In the genomic region with DNA sequence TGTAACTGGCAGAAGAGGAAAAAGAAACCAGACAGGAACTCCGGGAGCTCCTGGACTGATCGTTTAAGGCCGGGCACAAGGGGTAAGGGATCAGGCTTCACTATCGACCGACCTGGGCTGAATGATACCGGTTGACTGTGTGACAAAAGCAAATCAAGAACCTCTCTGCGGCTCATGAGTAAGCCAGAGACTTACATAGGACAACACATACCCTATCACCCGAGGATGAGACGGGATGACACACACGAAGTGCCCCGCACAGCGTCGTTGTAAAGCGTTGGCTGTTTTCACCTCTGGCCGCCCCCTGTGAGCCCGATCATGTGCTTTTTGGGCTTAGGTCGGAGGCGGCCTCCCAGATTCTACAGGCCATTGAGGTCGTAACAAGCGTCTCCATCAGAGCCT, we compare ENCODE assay signal across 8 cellular contexts. TPM values are rescaled to one million over a fixed set of nuclear protein-coding genes. Genes with fewer than 3 reads are reported as not detected.
DNase-seq lines count a peak whose midpoint lies in the region; ATAC-seq lines count a peak whose summit lies in the region.

No MANE protein-coding gene starts in this region.

- peaks cover 33 to 44% (median 39%) of the 10 kb centered on the region in 3 donors for H3K4me1 Mint-ChIP-seq in naive B cell
- H3K4me1 Mint-ChIP-seq in stimulated activated naive CD8-positive, alpha-beta T cell treated with anti-CD3 and anti-CD28 coated beads, Interleukin-15, amount 100 ng/mL, for 72 hours = peaks cover 38% of the 10 kb centered on the region

- ATAC-seq in GM18909 (IDR thresholded peaks at IDR 0.05; ENCODE audit: poor library complexity, unreplicated experiment) = peak; percentile 13
- ATAC-seq in naive B cell (ENCODE audit: low read depth in 2 of 2) = peak; percentile 23 to 29
- peak; percentile 86 for ATAC-seq in stimulated activated naive CD8-positive, alpha-beta T cell treated with anti-CD3 and anti-CD28 coated beads, Interleukin-15, amount 100 ng/mL, for 72 hours

- peak; percentile 49 for DNase-seq in HK-2 (ENCODE audit: unreplicated experiment)
- DNase-seq in activated CD4-positive, alpha-beta T cell treated with anti-CD3 and anti-CD28 coated beads, Interleukin-2, amount 50 U/mL, for 1 hour = peak; percentile 63
- peak; percentile 64 for DNase-seq in effector CD4-positive, alpha-beta T cell
- DNase-seq in naive B cell = no peak
- DNase-seq in stimulated activated naive CD8-positive, alpha-beta T cell treated with anti-CD3 and anti-CD28 coated beads, Interleukin-15, amount 100 ng/mL, for 72 hours = peak; percentile 70 to 84
- DNase-seq in GF-D8 (lab: John Stamatoyannopoulos, UW) = no peak
- DNase-seq in DMS79 (lab: John Stamatoyannopoulos, UW) = no peak

- no peaks in the 10 kb centered on the region for H3K9me3 Mint-ChIP-seq in naive B cell
- H3K9me3 Mint-ChIP-seq in stimulated activated naive CD8-positive, alpha-beta T cell treated with anti-CD3 and anti-CD28 coated beads, Interleukin-15, amount 100 ng/mL, for 72 hours = no peaks in the 10 kb centered on the region

- H3K27me3 Mint-ChIP-seq in naive B cell = no peaks in the 10 kb centered on the region
- H3K27me3 Mint-ChIP-seq in stimulated activated naive CD8-positive, alpha-beta T cell treated with anti-CD3 and anti-CD28 coated beads, Interleukin-15, amount 100 ng/mL, for 72 hours = no peaks in the 10 kb centered on the region

- peak overlapping the region; percentile 91 to 99 (median 99) for H3K27ac Mint-ChIP-seq in naive B cell
- peak overlapping the region; percentile 99 for H3K27ac Mint-ChIP-seq in stimulated activated naive CD8-positive, alpha-beta T cell treated with anti-CD3 and anti-CD28 coated beads, Interleukin-15, amount 100 ng/mL, for 72 hours

- H3K4me3 Mint-ChIP-seq in naive B cell = peak overlapping the region; percentile 84 to 95 (median 92)
- peak overlapping the region; percentile 95 for H3K4me3 Mint-ChIP-seq in stimulated activated naive CD8-positive, alpha-beta T cell treated with anti-CD3 and anti-CD28 coated beads, Interleukin-15, amount 100 ng/mL, for 72 hours

- no peaks in the 10 kb centered on the region for H3K36me3 Mint-ChIP-seq in naive B cell

RNA-seq across cellular contexts. Expression of gene TGIF2, which starts 0.7 kb away (rescaled TPM):
- 10 to 100 TPM; 33.3 to 50.5 (median 39.9) TPM for polyA plus RNA-seq in naive B cell (ENCODE audit: low read depth in 6 of 6)

RNA-seq across cellular contexts. Expression of gene MYL9, which starts 31.4 kb away (rescaled TPM):
- 1 to 10 TPM in 2 of 6 donors, under 1 TPM in 4; 0.13 to 2.5 (median 0.78) TPM for polyA plus RNA-seq in naive B cell (ENCODE audit: low read depth in 6 of 6)

RNA-seq across cellular contexts. Expression of gene RAB5IF, which starts 32.9 kb away (rescaled TPM):
- 100 to 1,000 TPM in 5 of 6 donors, 10 to 100 TPM in 1; 84.9 to 162 (median 111) TPM for polyA plus RNA-seq in naive B cell (ENCODE audit: low read depth in 6 of 6)

Comparison
In these comparisons a context has a peak if more than half of its experiments do, and no peak if none do; other contexts are left out.
1. ATAC-seq: peak in every context shown above with its lines; median percentile 86 in stimulated activated naive CD8-positive, alpha-beta T cell treated with anti-CD3 and anti-CD28 coated beads, Interleukin-15, amount 100 ng/mL, for 72 hours; 26 in naive B cell; 13 in GM18909.
2. DNase-seq: peak in HK-2 (single experiment), activated CD4-positive, alpha-beta T cell treated with anti-CD3 and anti-CD28 coated beads, Interleukin-2, amount 50 U/mL, for 1 hour (single experiment), effector CD4-positive, alpha-beta T cell (single experiment) and stimulated activated naive CD8-positive, alpha-beta T cell treated with anti-CD3 and anti-CD28 coated beads, Interleukin-15, amount 100 ng/mL, for 72 hours (2 of 2); none in naive B cell (single experiment), GF-D8 (single experiment) and DMS79 (single experiment).